Comparison of ENCODE assay signal across 21 cellular contexts in genomic region chr17:79847698-79848369, GRCh38. TPM values are rescaled to one million over a fixed set of nuclear protein-coding genes. Genes with fewer than 3 reads are reported as not detected.
DNase-seq lines count a peak whose midpoint lies in the region; ATAC-seq and TF ChIP-seq lines count a peak whose summit lies in the region.
"Had no signal": no experiment of that assay in that cellular context is flagged by ENCODE, and none has a peak within 500 bp of the region (broad histone marks: within the 10 kb centered on the region; RNA-seq: fewer than 3 reads in every experiment).

No MANE protein-coding gene starts in this region.

- no peak overlapping the region for H3K4me3 Mint-ChIP-seq in activated naive CD4-positive, alpha-beta T cell treated with anti-CD3 and anti-CD28 coated beads, Interleukin-2, amount 50 U/mL, for 24 hours
- H3K4me3 Mint-ChIP-seq in brain: peak overlapping the region in 1 of 5 experiments; percentile 44
- H3K4me3 Mint-ChIP-seq: B cell; CD8-positive, alpha-beta T cell had no signal

- WGBS in neuronal stem cell (ENCODE audit: extremely low coverage in 2 of 2, insufficient read length in 2 of 2, insufficient replicate concordance in 1 of 2), 2 donors: no CpG with 5 or more reads among the region's 12 CpGs

- H2AFZ ChIP-seq in neuronal stem cell (ENCODE audit: low read length): no peak overlapping the region
- H2AFZ ChIP-seq: GM23248 had no signal

- H3K27ac ChIP-seq in neuronal stem cell (replicated peaks; ENCODE audit: low read length): no peak overlapping the region
- H3K27ac ChIP-seq: 22Rv1, BLaER1, C4-2B, GM23248 had no signal

- no peak overlapping the region for H2BK15ac ChIP-seq in neuronal stem cell (ENCODE audit: low read length)

- no peak for TF ChIP-seq CTCF in brain (conservative IDR thresholded peaks at IDR 0.05)

- H3K18ac ChIP-seq in neuronal stem cell (ENCODE audit: low read length): peak overlapping the region; percentile 7

- no peak overlapping the region for H3K9ac ChIP-seq in neuronal stem cell (ENCODE audit: low read depth, low read length, poor library complexity)
- H3K9ac ChIP-seq: BLaER1, GM23248 had no signal

- H4K8ac ChIP-seq in neuronal stem cell (ENCODE audit: low read depth, low read length): no peak overlapping the region

- H3K36me3 ChIP-seq in neuronal stem cell (replicated peaks in 1 of 2; ENCODE audit: control insufficient read depth in 2 of 2, insufficient read depth in 2 of 2, low read length in 2 of 2): no peaks in the 10 kb centered on the region
- H3K36me3 ChIP-seq: BLaER1 had no signal

- no peaks in the 10 kb centered on the region for H3K79me1 ChIP-seq in neuronal stem cell (ENCODE audit: low read depth, low read length)

- H3K27me3 Mint-ChIP-seq in activated naive CD4-positive, alpha-beta T cell treated with anti-CD3 and anti-CD28 coated beads, Interleukin-2, amount 50 U/mL, for 24 hours: peaks cover 10% of the 10 kb centered on the region
- peaks cover 24% of the 10 kb centered on the region for H3K27me3 Mint-ChIP-seq in brain

- peak overlapping the region; percentile 23 for H2AK5ac ChIP-seq in neuronal stem cell (ENCODE audit: low read depth, low read length)

- H3K4me1 ChIP-seq in neuronal stem cell (ENCODE audit: control insufficient read depth in 2 of 2, insufficient read depth in 1 of 2, low read depth in 1 of 2, low read length in 2 of 2): peaks cover 14 to 19% of the 10 kb centered on the region in 2 donors

- no peak overlapping the region for H3K23ac ChIP-seq in neuronal stem cell (ENCODE audit: low read depth, low read length, poor library complexity)

- peaks cover 10 to 34% (median 28%) of the 10 kb centered on the region in 3 experiments for H3K27me3 ChIP-seq in neuronal stem cell (ENCODE audit: control insufficient read depth in 3 of 3, insufficient read depth in 3 of 3, low read depth in 1 of 3, low read length in 3 of 3)

- no peak overlapping the region for H3K4ac ChIP-seq in neuronal stem cell (ENCODE audit: low read length)

- ATAC-seq in SK-N-SH treated with all-trans-retinoic acid at 6 μM for 48 hours: no peak
- ATAC-seq in GM19023 (IDR thresholded peaks at IDR 0.05; ENCODE audit: unreplicated experiment): no peak
- ATAC-seq: CD8-positive, alpha-beta T cell had no signal

- no peak overlapping the region for H2BK12ac ChIP-seq in neuronal stem cell (ENCODE audit: low read length)

- H3K27ac Mint-ChIP-seq in activated naive CD4-positive, alpha-beta T cell treated with anti-CD3 and anti-CD28 coated beads, Interleukin-2, amount 50 U/mL, for 24 hours: peak overlapping the region; percentile 30
- peak overlapping the region in 3 of 5 experiments; percentile 26 to 45 (median 42) for H3K27ac Mint-ChIP-seq in brain
- H3K27ac Mint-ChIP-seq: B cell; CD4-positive, CD25-positive, alpha-beta regulatory T cell; CD8-positive, alpha-beta T cell had no signal

- no peaks in the 10 kb centered on the region for H3K9me3 ChIP-seq in neuronal stem cell (replicated peaks in 1 of 2; ENCODE audit: control insufficient read depth in 2 of 2, insufficient read depth in 1 of 2, low read depth in 1 of 2, low read length in 2 of 2)
- H3K9me3 ChIP-seq: BLaER1, Caco-2 had no signal

- H3K4me3 ChIP-seq in neuronal stem cell (ENCODE audit: low read length in 2 of 2): no peak overlapping the region
- H3K4me3 ChIP-seq: BLaER1, GM23248 had no signal

- no peak overlapping the region for H3K4me2 ChIP-seq in neuronal stem cell (ENCODE audit: insufficient read depth, low read length, poor library complexity, severe bottlenecking)
- H3K4me2 ChIP-seq: BLaER1 had no signal

- no peaks in the 10 kb centered on the region for H3K36me3 Mint-ChIP-seq in activated naive CD4-positive, alpha-beta T cell treated with anti-CD3 and anti-CD28 coated beads, Interleukin-2, amount 50 U/mL, for 24 hours
- no peaks in the 10 kb centered on the region for H3K36me3 Mint-ChIP-seq in brain
- H3K36me3 Mint-ChIP-seq: CD4-positive, CD25-positive, alpha-beta regulatory T cell; CD8-positive, alpha-beta T cell had no signal

- no peak overlapping the region for H2BK120ac ChIP-seq in neuronal stem cell (ENCODE audit: low read depth, low read length)

- H2BK5ac ChIP-seq in neuronal stem cell (ENCODE audit: low read length): no peak overlapping the region

- H4K91ac ChIP-seq in neuronal stem cell (ENCODE audit: low read depth, low read length, poor library complexity): no peak overlapping the region

- H3K14ac ChIP-seq in neuronal stem cell (ENCODE audit: low read length): no peak overlapping the region

- no peaks in the 10 kb centered on the region for H3K9me3 Mint-ChIP-seq in activated naive CD4-positive, alpha-beta T cell treated with anti-CD3 and anti-CD28 coated beads, Interleukin-2, amount 50 U/mL, for 24 hours
- peaks cover 0 to 2% (median 0%) of the 10 kb centered on the region in 5 experiments for H3K9me3 Mint-ChIP-seq in brain
- H3K9me3 Mint-ChIP-seq: CD4-positive, CD25-positive, alpha-beta regulatory T cell; CD8-positive, alpha-beta T cell had no signal

- H3K4me1 Mint-ChIP-seq in activated naive CD4-positive, alpha-beta T cell treated with anti-CD3 and anti-CD28 coated beads, Interleukin-2, amount 50 U/mL, for 24 hours: peaks cover 14% of the 10 kb centered on the region
- peaks cover 53% of the 10 kb centered on the region for H3K4me1 Mint-ChIP-seq in brain

- no peak for DNase-seq in activated naive CD4-positive, alpha-beta T cell treated with anti-CD3 and anti-CD28 coated beads, Interleukin-2, amount 50 U/mL, for 16 hours
- DNase-seq in neuronal stem cell (ENCODE audit: low spot score) (no peak), GF-D8 (lab: John Stamatoyannopoulos, UW) (no peak), NCI-H2196 (lab: John Stamatoyannopoulos, UW; ENCODE audit: unreplicated experiment) (no peak)
- DNase-seq: Caco-2; CD4-positive, CD25-positive, alpha-beta regulatory T cell; CD8-positive, alpha-beta T cell; DMS79; EL; GDM1; GM23248; H7; HCEC 1CT had no signal

TF ChIP-seq in SK-N-SH treated with all-trans-retinoic acid at 6 μM for 48 hours, 23 proteins besides CTCF, POLR2A, EP300 and RAD21:
- no peak for TF ChIP-seq ZNF8 (CRISPR knock-in tag; IDR thresholded peaks at IDR 0.05)
- no peak for TF ChIP-seq GLIS3 (CRISPR knock-in tag; IDR thresholded peaks at IDR 0.05)
- TF ChIP-seq TCF4 (CRISPR knock-in tag; IDR thresholded peaks at IDR 0.05; ENCODE audit: borderline replicate concordance): peak; percentile 74
- TF ChIP-seq TSHZ2 (CRISPR knock-in tag; IDR thresholded peaks at IDR 0.05): 0 out of 2 replicates have a peak, but pooled peaks have one; percentile 59
- no peak for TF ChIP-seq ZC3H10 (CRISPR knock-in tag; IDR thresholded peaks at IDR 0.05)
- 0 out of 2 replicates have a peak, but pooled peaks have one; percentile 51 for TF ChIP-seq CREB5 (CRISPR knock-in tag; IDR thresholded peaks at IDR 0.05; ENCODE audit: low read depth)
- TF ChIP-seq POU6F1 (CRISPR knock-in tag; IDR thresholded peaks at IDR 0.05; ENCODE audit: borderline replicate concordance, low read depth): no peak
- TF ChIP-seq ISL1 (CRISPR knock-in tag; IDR thresholded peaks at IDR 0.05): peak; percentile 84

RNA-seq across cellular contexts. Expression of gene CBX4, which starts 8.6 kb away (rescaled TPM):
- 30.6 TPM for polyA plus RNA-seq in brain (ENCODE audit: insufficient read depth, low read depth, low replicate concordance)
- polyA plus RNA-seq in neuronal stem cell (2013, experiment 1 of 2): 10.0 TPM
- 10.0 TPM for polyA plus RNA-seq in neuronal stem cell (2013, experiment 2 of 2)

RNA-seq across cellular contexts. Expression of gene CBX8, which starts 51.0 kb away (rescaled TPM):
- polyA plus RNA-seq in brain (ENCODE audit: insufficient read depth, low read depth, low replicate concordance): 9.4 TPM
- polyA plus RNA-seq in neuronal stem cell (2013, experiment 1 of 2): 5.5 TPM
- polyA plus RNA-seq in neuronal stem cell (2013, experiment 2 of 2): 5.0 TPM
